25 cellular contexts compared by ENCODE assay signal in genomic region chr1:213796525-213796924, GRCh38.
"Had no signal": no experiment of that assay in that cellular context is flagged by ENCODE, and none has a peak within 500 bp of the region (broad histone marks: within the 10 kb centered on the region; RNA-seq: fewer than 3 reads in every experiment).

No MANE protein-coding gene starts in this region.

- H3K27me3 ChIP-seq: heart right ventricle, hepatocyte, left lung, ovary, right atrium auricular region, spleen, stomach, testis, thyroid gland, transverse colon, upper lobe of left lung, vagina had no signal

- H3K4me3 ChIP-seq: heart right ventricle, hepatocyte, left lung, lung, ovary, right atrium auricular region, skin epidermis, spleen, stomach, testis, thyroid gland, transverse colon, upper lobe of left lung, vagina had no signal

- H3K9me3 ChIP-seq: heart right ventricle, ovary, right atrium auricular region, spleen, stomach, testis, thyroid gland, transverse colon, upper lobe of left lung, vagina had no signal

- H3K4me1 ChIP-seq: heart right ventricle, left lung, right atrium auricular region, spleen, stomach, testis, thyroid gland, transverse colon, upper lobe of left lung, vagina had no signal

- H3K36me3 ChIP-seq: heart right ventricle, left lung, ovary, right atrium auricular region, spleen, stomach, thyroid gland, transverse colon, upper lobe of left lung, vagina had no signal

- ATAC-seq: heart right ventricle; left lung; naive thymus-derived CD4-positive, alpha-beta T cell; natural killer cell treated with Interleukin-12 subunit alpha and Interleukin-12 subunit beta and Interleukin-15 and Interleukin-18, amount 100 ng/mL, for 72 hours; sciatic nerve; stimulated activated memory B cell treated with anti-CD40 and anti-IgM and Interleukin-4, amounts not matched to agents 10 μg/mL and 1 μg/mL and 100 μg/mL, for 72 hours; stimulated activated naive CD8-positive, alpha-beta T cell treated with anti-CD3 and anti-CD28 coated beads, Interleukin-15, Interleukin-2, amounts not matched to agents 100 U/mL and 50 U/mL, for 24 hours had no signal

- H3K79me2 ChIP-seq: hepatocyte had no signal

- DNase-seq: heart right ventricle; islet precursor cell; left lung; mesendoderm; naive thymus-derived CD4-positive, alpha-beta T cell; ovary; spleen; stimulated activated CD4-positive, alpha-beta T cell treated with anti-CD3 and anti-CD28 coated beads, Interleukin-1b, Interleukin-23, amount 100 ng/mL, for 48 hours; stimulated activated CD4-positive, alpha-beta T cell treated with anti-CD3 and anti-CD28 coated beads, Interleukin-2, amount 100 ng/mL, for 48 hours; stimulated activated CD4-positive, alpha-beta T cell treated with anti-CD3 and anti-CD28 coated beads, Interleukin-4, amount 100 ng/mL, for 4 hours; stimulated activated CD8-positive, alpha-beta memory T cell treated with anti-CD3 and anti-CD28 coated beads, Interleukin-4, amount 100 ng/mL, for 48 hours; stimulated activated naive CD8-positive, alpha-beta T cell treated with anti-CD3 and anti-CD28 coated beads, Interleukin-15, Interleukin-2, amounts not matched to agents 100 U/mL and 50 U/mL, for 24 hours; stomach; testis; thyroid gland; transverse colon; upper lobe of left lung had no signal

- H3K4me2 ChIP-seq: hepatocyte had no signal

- H3K27ac ChIP-seq: heart right ventricle, hepatocyte, left lung, ovary, right atrium auricular region, skin epidermis, spleen, stomach, testis, thyroid gland, transverse colon, upper lobe of left lung, vagina had no signal

- H2AFZ ChIP-seq: hepatocyte had no signal
